ENCODE assay signal across 17 cellular contexts in genomic region chr14:69326611-69327010, GRCh38.
A peak's percentile ranks its signal among the peaks of the same experiment; 100 is the strongest.
DNase-seq lines count a peak whose midpoint lies in the region; ATAC-seq and TF ChIP-seq lines count a peak whose summit lies in the region.
"Had no signal": no experiment of that assay in that cellular context is flagged by ENCODE, and none has a peak within 500 bp of the region (broad histone marks: within the 10 kb centered on the region; RNA-seq: fewer than 3 reads in every experiment).

No MANE protein-coding gene starts in this region.

- no peaks in the 10 kb centered on the region for H3F3A ChIP-seq in smooth muscle cell (ENCODE audit: low read depth)

- no peak for ATAC-seq in RWPE2 (ENCODE audit: low read depth)
- ATAC-seq in left lobe of liver: no peak
- no peak for ATAC-seq in HG03159 (IDR thresholded peaks at IDR 0.05; ENCODE audit: unreplicated experiment)
- ATAC-seq: HCT116 had no signal

- no peaks in the 10 kb centered on the region for H3K4me1 Mint-ChIP-seq in activated naive CD4-positive, alpha-beta T cell treated with anti-CD3 and anti-CD28 coated beads, Interleukin-2, amount 10 ng/mL, durations not matched to agents 7 days and 5 days
- H3K4me1 Mint-ChIP-seq: CD8-positive, alpha-beta memory T cell; IgD-negative memory B cell had no signal

- no peak overlapping the region for H3K27ac Mint-ChIP-seq in activated naive CD4-positive, alpha-beta T cell treated with anti-CD3 and anti-CD28 coated beads, Interleukin-2, amount 10 ng/mL, durations not matched to agents 7 days and 5 days
- H3K27ac Mint-ChIP-seq: CD8-positive, alpha-beta memory T cell; IgD-negative memory B cell had no signal

- H3K9ac ChIP-seq in smooth muscle cell (ENCODE audit: low read depth): no peak overlapping the region

- H3K36me3 Mint-ChIP-seq in activated naive CD4-positive, alpha-beta T cell treated with anti-CD3 and anti-CD28 coated beads, Interleukin-2, amount 10 ng/mL, durations not matched to agents 7 days and 5 days: no peaks in the 10 kb centered on the region
- H3K36me3 Mint-ChIP-seq: CD8-positive, alpha-beta memory T cell; IgD-negative memory B cell had no signal

- H3K27me3 Mint-ChIP-seq in activated naive CD4-positive, alpha-beta T cell treated with anti-CD3 and anti-CD28 coated beads, Interleukin-2, amount 10 ng/mL, durations not matched to agents 7 days and 5 days: peaks cover 10% of the 10 kb centered on the region

- H3K4me2 ChIP-seq in smooth muscle cell: no peak overlapping the region

- no peak overlapping the region for H2AFZ ChIP-seq in smooth muscle cell (ENCODE audit: low read depth)

- TF ChIP-seq POLR2A in suprapubic skin (IDR thresholded peaks at IDR 0.05): no peak

- TF ChIP-seq CTCF in RWPE2 (IDR thresholded peaks at IDR 0.05; ENCODE audit: poor library complexity, severe bottlenecking): no peak
- TF ChIP-seq CTCF in suprapubic skin (IDR thresholded peaks at IDR 0.05): no peak
- no peak for TF ChIP-seq CTCF in smooth muscle cell (IDR thresholded peaks at IDR 0.05; ENCODE audit: borderline replicate concordance, insufficient read depth, poor library complexity, severe bottlenecking)

- H3K27ac ChIP-seq in RWPE2 (ENCODE audit: poor library complexity, severe bottlenecking) (no peak overlapping the region), suprapubic skin (no peak overlapping the region), smooth muscle cell (ENCODE audit: low read depth) (no peak overlapping the region)
- H3K27ac ChIP-seq: C4-2B had no signal

- H3K27me3 ChIP-seq in RWPE2 (ENCODE audit: insufficient read depth, poor library complexity, severe bottlenecking) (no peaks in the 10 kb centered on the region), suprapubic skin (no peaks in the 10 kb centered on the region), smooth muscle cell (ENCODE audit: low read depth) (no peaks in the 10 kb centered on the region)

- no peaks in the 10 kb centered on the region for H4K20me1 ChIP-seq in smooth muscle cell (ENCODE audit: low read depth)

- H3K4me3 Mint-ChIP-seq in activated naive CD4-positive, alpha-beta T cell treated with anti-CD3 and anti-CD28 coated beads, Interleukin-2, amount 10 ng/mL, durations not matched to agents 7 days and 5 days: no peak overlapping the region
- H3K4me3 Mint-ChIP-seq: CD8-positive, alpha-beta memory T cell; IgD-negative memory B cell had no signal

- peak; percentile 4 for DNase-seq in activated naive CD4-positive, alpha-beta T cell treated with anti-CD3 and anti-CD28 coated beads, Interleukin-2, amount 10 ng/mL, durations not matched to agents 7 days and 5 days
- DNase-seq in activated naive CD4-positive, alpha-beta T cell treated with Interleukin-2 at 50 U/mL for 16 hours: no peak
- DNase-seq in RWPE2 (ENCODE audit: low spot score) (peak; percentile 35), left lobe of liver (ENCODE audit: low spot score) (peak; percentile 16), suprapubic skin (ENCODE audit: low spot score in 2 of 2) (peak; percentile 15 to 47), amygdala (lab: John Stamatoyannopoulos, UW) (no peak), smooth muscle cell (lab: John Stamatoyannopoulos, UW; ENCODE audit: unreplicated experiment) (no peak)
- DNase-seq: CD8-positive, alpha-beta memory T cell; GOT3; NCI-H187; NCI-H446 treated with DMSO at 0.1 percent for 48 hours; NCI-H526 treated with DMSO at 0.1 percent for 48 hours; Right ventricle myocardium superior had no signal

- no peaks in the 10 kb centered on the region for H3K79me2 ChIP-seq in smooth muscle cell (ENCODE audit: low read depth)

- no peaks in the 10 kb centered on the region for H3K9me3 Mint-ChIP-seq in activated naive CD4-positive, alpha-beta T cell treated with anti-CD3 and anti-CD28 coated beads, Interleukin-2, amount 10 ng/mL, durations not matched to agents 7 days and 5 days
- H3K9me3 Mint-ChIP-seq: CD8-positive, alpha-beta memory T cell; IgD-negative memory B cell had no signal

- CTCF ChIA-PET in activated naive CD4-positive, alpha-beta T cell treated with anti-CD3 and anti-CD28 coated beads, Interleukin-2, amount 10 ng/mL, durations not matched to agents 7 days and 5 days (lab: Charles Lee): no interaction called here

- H3K36me3 ChIP-seq in RWPE2 (ENCODE audit: low read depth) (no peaks in the 10 kb centered on the region), suprapubic skin (no peaks in the 10 kb centered on the region), smooth muscle cell (ENCODE audit: low read depth) (no peaks in the 10 kb centered on the region)

- 81% methylated on average over 6 of the region's 6 CpGs for WGBS in suprapubic skin
- 81% methylated on average over 6 of the region's 6 CpGs for WGBS in smooth muscle cell (ENCODE audit: low lambda C conversion rate)

- H3K4me1 ChIP-seq in RWPE2 (ENCODE audit: insufficient read depth, poor library complexity, severe bottlenecking) (no peaks in the 10 kb centered on the region), suprapubic skin (peaks cover 3% of the 10 kb centered on the region), smooth muscle cell (ENCODE audit: low read depth) (no peaks in the 10 kb centered on the region)

- no peak overlapping the region for H3K4me3 ChIP-seq in RWPE2 (ENCODE audit: severe bottlenecking)
- H3K4me3 ChIP-seq in suprapubic skin: no peak overlapping the region
- no peak overlapping the region for H3K4me3 ChIP-seq in smooth muscle cell

- H3K9me3 ChIP-seq in RWPE2 (ENCODE audit: severe bottlenecking) (no peaks in the 10 kb centered on the region), suprapubic skin (no peaks in the 10 kb centered on the region), smooth muscle cell (replicated peaks; ENCODE audit: low read depth) (no peaks in the 10 kb centered on the region)

- no peak for TF ChIP-seq EP300 in suprapubic skin (IDR thresholded peaks at IDR 0.05)

Comparison
In these comparisons a context has a peak if more than half of its experiments do, and no peak if none do; other contexts are left out.
1. DNase-seq: peak in activated naive CD4-positive, alpha-beta T cell treated with anti-CD3 and anti-CD28 coated beads, Interleukin-2, amount 10 ng/mL, durations not matched to agents 7 days and 5 days (single experiment), RWPE2 (single experiment), left lobe of liver (single experiment) and suprapubic skin (2 of 2); none in activated naive CD4-positive, alpha-beta T cell treated with Interleukin-2 at 50 U/mL for 16 hours (single experiment), amygdala (0 of 56) and smooth muscle cell (single experiment).